ENCODE assay signal across 18 cellular contexts in genomic region chr2:134665729-134666506, GRCh38. TPM values are rescaled to one million over a fixed set of nuclear protein-coding genes. Genes with fewer than 3 reads are reported as not detected.
DNase-seq lines count a peak whose midpoint lies in the region; ATAC-seq, FAIRE-seq and TF ChIP-seq lines count a peak whose summit lies in the region.
"Had no signal": no experiment of that assay in that cellular context is flagged by ENCODE, and none has a peak within 500 bp of the region (broad histone marks: within the 10 kb centered on the region; RNA-seq: fewer than 3 reads in every experiment).

No MANE protein-coding gene starts in this region.

- no peaks in the 10 kb centered on the region for H3K27me3 ChIP-seq in GM12878 (replicated peaks in 1 of 2; ENCODE audit: control insufficient read depth in 2 of 2, insufficient read depth in 2 of 2, low read length in 1 of 2)

- H2AFZ ChIP-seq in GM12878 (ENCODE audit: control insufficient read depth, low read depth, low read length), result no peak overlapping the region

- no peak for TF ChIP-seq EP300 in GM12878 (IDR thresholded peaks at IDR 0.05; ENCODE audit: borderline replicate concordance in 1 of 2, control insufficient read depth in 1 of 2, low read depth in 2 of 2, low read length in 2 of 2)

- TF ChIP-seq POLR2A in GM12878 (IDR thresholded peaks at IDR 0.05; ENCODE audit: low read depth, low read length), result no peak

- CTCF ChIA-PET in activated CD4-positive, alpha-beta memory T cell treated with anti-CD3 and anti-CD28 coated beads, Interleukin-2, amount 10 ng/mL, durations not matched to agents 7 days and 5 days (lab: Charles Lee), result no interaction called here
- CTCF ChIA-PET in activated CD4-positive, alpha-beta memory T cell treated with anti-CD3 and anti-CD28 coated beads for 36 hours (lab: Charles Lee), result interaction anchor here (0.9 kb wide), 1 partner anchor 9 kb away, joined by 3 read pairs; no protein-coding TSS in a partner anchor
- CTCF ChIA-PET in GM12878 (lab: Yijun Ruan, JAX), result interaction anchor here (1.4 kb wide), 1 partner anchor 9 kb away, joined by 3 read pairs; no protein-coding TSS in a partner anchor

- no peak overlapping the region for H3K9ac ChIP-seq in GM12878 (ENCODE audit: control insufficient read depth, insufficient read depth, low read length)

- H3K36me3 ChIP-seq in KOPT-K1 (ENCODE audit: insufficient read depth, low read length), result no peaks in the 10 kb centered on the region
- no peaks in the 10 kb centered on the region for H3K36me3 ChIP-seq in GM12878 (ENCODE audit: control insufficient read depth in 2 of 2, insufficient read depth in 2 of 2, low read length in 1 of 2)
- H3K36me3 ChIP-seq: HAP-1 had no signal

- no peak for DNase-seq in activated CD4-positive, alpha-beta memory T cell treated with anti-CD3 and anti-CD28 coated beads, Interleukin-2, amount 10 ng/mL, durations not matched to agents 7 days and 5 days
- DNase-seq in activated CD4-positive, alpha-beta memory T cell treated with anti-CD3 and anti-CD28 coated beads for 36 hours, result no peak
- DNase-seq in GM12878 (ENCODE audit: low read depth, low spot score), result no peak
- DNase-seq in neural crest cell (ENCODE audit: low read depth, low spot score), result no peak
- DNase-seq: EL; KG1; NCI-H1092; NCI-H1694; NCI-H510A treated with DMSO at 0.1 percent for 48 hours; NK-92 treated with Interleukin-12 subunit alpha and Interleukin-12 subunit beta, amount 100 ng/mL, for 24 hours had no signal

- POLR2A ChIA-PET in activated CD4-positive, alpha-beta memory T cell treated with anti-CD3 and anti-CD28 coated beads, Interleukin-2, amount 10 ng/mL, durations not matched to agents 7 days and 5 days (lab: Charles Lee), result interaction anchor here (0.8 to 1.4 kb wide), 2 partner anchors 11 to 82 kb away, joined by 5 to 7 read pairs; no protein-coding TSS in a partner anchor
- POLR2A ChIA-PET in activated CD4-positive, alpha-beta memory T cell treated with anti-CD3 and anti-CD28 coated beads for 36 hours (lab: Charles Lee), result interaction anchor here (1.1 kb wide), 1 partner anchor 49 kb away, joined by 3 read pairs; no protein-coding TSS in a partner anchor
- POLR2A ChIA-PET in GM12878 (lab: Charles Lee), result no interaction called here

- peak overlapping the region; percentile 13 for H3K27ac Mint-ChIP-seq in activated CD4-positive, alpha-beta memory T cell treated with anti-CD3 and anti-CD28 coated beads, Interleukin-2, amount 10 ng/mL, durations not matched to agents 7 days and 5 days
- no peak overlapping the region for H3K27ac Mint-ChIP-seq in activated CD4-positive, alpha-beta memory T cell treated with anti-CD3 and anti-CD28 coated beads for 36 hours
- H3K27ac Mint-ChIP-seq in neural crest cell (ENCODE audit: unreplicated experiment), result peak overlapping the region; percentile 75

- SMC1A ChIA-PET in GM12878 (lab: Charles Lee; ENCODE audit: uncharacterized antibody, unreplicated experiment), result no interaction called here

- no TSS peak for BruUV-seq in GM12878 (replicated peaks; lab: Mats Ljungman, UMichigan)

- intact Hi-C loops in activated CD4-positive, alpha-beta memory T cell treated with anti-CD3 and anti-CD28 coated beads for 36 hours (cut with micrococcal nuclease), result loop anchor here (5.0 kb wide), 2 partner anchors 251 to 434 kb away; partner anchors contain the start of gene CCNT2
- intact Hi-C loops in GM12878 (cut with micrococcal nuclease; ENCODE audit: unreplicated experiment), result no loop called here

- FAIRE-seq in GM12878 (lab: Jason Lieb, UNC), result no peak
- FAIRE-seq: A549, D721Med had no signal

- H3K36me3 Mint-ChIP-seq in activated CD4-positive, alpha-beta memory T cell treated with anti-CD3 and anti-CD28 coated beads, Interleukin-2, amount 10 ng/mL, durations not matched to agents 7 days and 5 days (ENCODE audit: low read depth), result no peaks in the 10 kb centered on the region
- no peaks in the 10 kb centered on the region for H3K36me3 Mint-ChIP-seq in activated CD4-positive, alpha-beta memory T cell treated with anti-CD3 and anti-CD28 coated beads for 36 hours
- H3K36me3 Mint-ChIP-seq in neural crest cell (ENCODE audit: low read depth), result no peaks in the 10 kb centered on the region

- TF ChIP-seq RAD21 in GM12878 (IDR thresholded peaks at IDR 0.05; ENCODE audit: insufficient read depth, low read depth, low read length), result no peak

- H3K4me2 ChIP-seq in GM12878 (ENCODE audit: control insufficient read depth, insufficient read depth), result no peak overlapping the region
- H3K4me2 ChIP-seq: A549 had no signal

- in situ Hi-C loops in GM12878 (cut with MboI), result no loop called here

- TF ChIP-seq CTCF in GM12878 (IDR thresholded peaks at IDR 0.05 in 2 of 3, conservative IDR thresholded peaks at IDR 0.05 in 1 of 3; ENCODE audit: control insufficient read depth in 2 of 3, extremely low read depth in 1 of 3, insufficient read depth in 1 of 3, low read depth in 3 of 3, low read length in 3 of 3) (no peak), neural crest cell (conservative IDR thresholded peaks at IDR 0.05) (no peak)

- WGBS in GM12878 (ENCODE audit: insufficient coverage, insufficient replicate concordance, low lambda C conversion rate, missing lambda C conversion rate), result 45% methylated on average over 7 of the region's 7 CpGs

- RAD21 ChIA-PET in GM12878 (lab: Charles Lee; ENCODE audit: unreplicated experiment), result no interaction called here

- H3K27ac ChIP-seq in KOPT-K1 (ENCODE audit: low read depth, low read length, poor library complexity, severe bottlenecking), result peak overlapping the region; percentile 55
- no peak overlapping the region for H3K27ac ChIP-seq in GM12878 (ENCODE audit: control insufficient read depth, insufficient read depth)
- H3K27ac ChIP-seq: A549 had no signal

- H3K9me3 ChIP-seq in KOPT-K1 (ENCODE audit: insufficient read depth, low read length, poor library complexity, severe bottlenecking), result no peaks in the 10 kb centered on the region
- H3K9me3 ChIP-seq in GM12878 (replicated peaks; ENCODE audit: control insufficient read depth, insufficient read depth, low read length), result no peaks in the 10 kb centered on the region
- H3K9me3 ChIP-seq: A549, HAP-1 had no signal

- H3K4me3 ChIP-seq in GM12878, result no peak overlapping the region
- H3K4me3 ChIP-seq: A549, HAP-1 had no signal

- ATAC-seq in GM12878 (no peak), GM18519 (IDR thresholded peaks at IDR 0.05; ENCODE audit: low FRiP score, unreplicated experiment) (no peak), HG03354 (IDR thresholded peaks at IDR 0.05; ENCODE audit: poor library complexity, severe bottlenecking, unreplicated experiment) (no peak), HG02759 (IDR thresholded peaks at IDR 0.05; ENCODE audit: unreplicated experiment) (no peak)
- ATAC-seq: A549 had no signal

- no peaks in the 10 kb centered on the region for H3K79me2 ChIP-seq in GM12878 (ENCODE audit: control insufficient read depth, insufficient read depth, low read length)

- H3K9me3 Mint-ChIP-seq in activated CD4-positive, alpha-beta memory T cell treated with anti-CD3 and anti-CD28 coated beads, Interleukin-2, amount 10 ng/mL, durations not matched to agents 7 days and 5 days, result no peaks in the 10 kb centered on the region
- H3K9me3 Mint-ChIP-seq in activated CD4-positive, alpha-beta memory T cell treated with anti-CD3 and anti-CD28 coated beads for 36 hours, result no peaks in the 10 kb centered on the region
- H3K9me3 Mint-ChIP-seq in neural crest cell, result no peaks in the 10 kb centered on the region

- peaks cover 63% of the 10 kb centered on the region for H3K4me1 Mint-ChIP-seq in activated CD4-positive, alpha-beta memory T cell treated with anti-CD3 and anti-CD28 coated beads, Interleukin-2, amount 10 ng/mL, durations not matched to agents 7 days and 5 days
- H3K4me1 Mint-ChIP-seq in activated CD4-positive, alpha-beta memory T cell treated with anti-CD3 and anti-CD28 coated beads for 36 hours (ENCODE audit: low read depth), result peaks cover 59% of the 10 kb centered on the region
- no peaks in the 10 kb centered on the region for H3K4me1 Mint-ChIP-seq in neural crest cell

- H3K27me3 Mint-ChIP-seq in activated CD4-positive, alpha-beta memory T cell treated with anti-CD3 and anti-CD28 coated beads, Interleukin-2, amount 10 ng/mL, durations not matched to agents 7 days and 5 days, result peaks cover 19% of the 10 kb centered on the region
- peaks cover 10% of the 10 kb centered on the region for H3K27me3 Mint-ChIP-seq in activated CD4-positive, alpha-beta memory T cell treated with anti-CD3 and anti-CD28 coated beads for 36 hours
- peaks cover 10% of the 10 kb centered on the region for H3K27me3 Mint-ChIP-seq in neural crest cell (ENCODE audit: low read depth)

- no peaks in the 10 kb centered on the region for H3K4me1 ChIP-seq in GM12878 (ENCODE audit: control insufficient read depth, insufficient read depth, low read length)
- H3K4me1 ChIP-seq: HAP-1 had no signal

- H4K20me1 ChIP-seq in GM12878 (ENCODE audit: control insufficient read depth, insufficient read depth), result no peaks in the 10 kb centered on the region

- H3K4me3 Mint-ChIP-seq in activated CD4-positive, alpha-beta memory T cell treated with anti-CD3 and anti-CD28 coated beads, Interleukin-2, amount 10 ng/mL, durations not matched to agents 7 days and 5 days, result no peak overlapping the region
- no peak overlapping the region for H3K4me3 Mint-ChIP-seq in activated CD4-positive, alpha-beta memory T cell treated with anti-CD3 and anti-CD28 coated beads for 36 hours
- H3K4me3 Mint-ChIP-seq in neural crest cell, result no peak overlapping the region

RNA-seq across cellular contexts. Expression of gene TMEM163, which starts 52.9 kb away (rescaled TPM):
- total RNA-seq in activated CD4-positive, alpha-beta memory T cell treated with anti-CD3 and anti-CD28 coated beads, Interleukin-2, amount 10 ng/mL, durations not matched to agents 7 days and 5 days, result 1 to 10 TPM; 1.8 to 2.3 TPM
- total RNA-seq in activated CD4-positive, alpha-beta memory T cell treated with anti-CD3 and anti-CD28 coated beads for 36 hours, result under 1 TPM in 1 of 2 experiments, not detected in 1; 0.12 TPM
- 4.9 and 6.1 TPM in 2 replicates for total RNA-seq in GM12878 (2013; cell fraction: nucleolus; rRNA removed)
- total RNA-seq in GM12878 (2014; rRNA removed), result 0.05 and 0.11 TPM in 2 replicates
- total RNA-seq in GM12878 (2014; rRNA removed; fragmentation: Illumina TruSeq; extraction: Trizol), result 0.05 TPM in 1 of 2 replicates, not detected in the other
- not detected in 2 replicates for total RNA-seq in GM12878 (2021)
- polyA plus RNA-seq in GM12878 (2011; ENCODE audit: low read depth), result 0.43 TPM
- polyA plus RNA-seq in GM12878 (2011; rRNA removed), result 0.07 TPM in 2 replicates
- polyA plus RNA-seq in GM12878 (2011; cell fraction: cytosol; rRNA removed), result 0.10 TPM in 1 of 2 replicates, not detected in the other
- polyA plus RNA-seq in GM12878 (2011; cell fraction: nucleus; rRNA removed), result 0.06 TPM in 1 of 2 replicates, not detected in the other
- polyA plus RNA-seq in GM12878 (2012), result 0.69 and 0.94 TPM in 2 replicates
- 0.06 TPM in 1 of 2 replicates, not detected in the other for polyA plus RNA-seq in GM12878 (2014; fragmentation: Illumina TruSeq; extraction: Trizol)
- under 1 TPM; 0.05 to 0.06 TPM for polyA plus RNA-seq in GM12878 (2014; fragmentation: Nextera tagmentation; extraction: Ambion mirVana)
- polyA plus RNA-seq in GM12878 (2014; rRNA removed), result not detected in 2 replicates
- under 1 TPM in 1 of 2 experiments, not detected in 1; 0.10 TPM for polyA plus RNA-seq in GM12878 (2016; fragmentation: Nextera tagmentation; extraction: Ambion mirVana)
- polyA minus RNA-seq in GM12878 (2011; rRNA and poly(A)+ RNA removed), result 0.15 TPM in 1 of 2 replicates, not detected in the other
- not detected in 2 replicates for polyA minus RNA-seq in GM12878 (2011; cell fraction: cytosol; rRNA and poly(A)+ RNA removed)
- not detected in 2 replicates for polyA minus RNA-seq in GM12878 (2011; cell fraction: nucleus; rRNA and poly(A)+ RNA removed)
- total RNA-seq in neural crest cell, result 0.71 and 1.0 TPM in 2 replicates
- total RNA-seq: MCF 10A had no signal
- polyA plus RNA-seq: A549 had no signal
